In the genomic region with DNA sequence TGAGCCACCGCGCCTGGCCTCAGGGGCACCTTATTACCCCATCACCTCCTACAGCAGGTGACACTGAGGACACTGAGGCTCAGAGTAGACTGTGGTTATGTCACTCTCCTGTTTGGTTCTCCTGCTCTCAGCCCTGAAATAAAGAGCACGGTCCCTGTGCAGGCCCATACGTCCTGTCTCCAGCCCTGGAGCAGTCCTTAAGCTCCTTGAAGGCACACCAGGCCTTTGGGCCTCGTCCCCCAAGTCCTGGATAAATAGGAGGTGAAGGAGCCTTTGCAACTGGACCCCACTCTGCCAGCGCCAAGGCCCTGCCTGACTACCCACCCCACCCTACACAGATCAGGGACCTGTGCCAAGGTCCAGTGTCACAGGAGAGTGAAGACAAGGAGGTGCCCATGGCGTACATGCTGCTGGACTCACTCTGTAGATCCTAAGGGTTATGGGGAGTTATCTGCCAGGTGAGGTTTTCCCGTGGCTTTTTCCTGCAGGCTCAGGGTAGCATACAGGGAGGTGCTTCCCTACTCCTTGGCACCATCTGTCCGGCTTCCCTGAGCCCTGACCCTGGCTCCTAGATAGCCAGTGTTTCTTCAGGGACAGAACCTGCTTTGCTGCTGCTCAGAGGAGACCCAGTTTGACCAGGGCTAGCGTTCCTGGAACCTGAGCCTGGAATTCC, we compare ENCODE assay signal across 10 cellular contexts.
DNase-seq lines count a peak whose midpoint lies in the region; TF ChIP-seq lines count a peak whose summit lies in the region.
"Had no signal": no experiment of that assay in that cellular context is flagged by ENCODE, and none has a peak within 500 bp of the region (broad histone marks: within the 10 kb centered on the region; RNA-seq: fewer than 3 reads in every experiment).

No MANE protein-coding gene starts in this region.

- no peak overlapping the region for H3K9ac ChIP-seq in fibroblast of lung (ENCODE audit: insufficient read depth, low read length)
- no peak overlapping the region for H3K9ac ChIP-seq in MM.1S (ENCODE audit: low read length)

- H3K27ac ChIP-seq in C4-2B (peak overlapping the region; percentile 22), SJSA1 (peak overlapping the region; percentile 27), fibroblast of lung (ENCODE audit: insufficient read depth, low read length) (peak overlapping the region; percentile 98), prostate gland (peak overlapping the region; percentile 65 to 72), MM.1S (ENCODE audit: low read length) (no peak overlapping the region)
- H3K27ac ChIP-seq: foreskin keratinocyte had no signal

- H3K9me3 ChIP-seq in SJSA1 (replicated peaks) (no peaks in the 10 kb centered on the region), fibroblast of lung (ENCODE audit: control insufficient read depth, insufficient read depth, low read depth, low read length) (no peaks in the 10 kb centered on the region), prostate gland (no peaks in the 10 kb centered on the region), MM.1S (replicated peaks; ENCODE audit: insufficient read depth, low read length) (no peaks in the 10 kb centered on the region)

- 69% methylated on average over 9 of the region's 10 CpGs for WGBS in prostate gland

- H3K9me3 Mint-ChIP-seq in glutamatergic neuron (ENCODE audit: unreplicated experiment): peaks cover 7% of the 10 kb centered on the region

- no peak for TF ChIP-seq CTCF in C4-2B (conservative IDR thresholded peaks at IDR 0.05)
- TF ChIP-seq CTCF in fibroblast of lung (conservative IDR thresholded peaks at IDR 0.05 in 1 of 2, IDR thresholded peaks at IDR 0.05 in 1 of 2; ENCODE audit: low read depth in 1 of 2, low read length in 2 of 2): no peak
- TF ChIP-seq CTCF in prostate gland (IDR thresholded peaks at IDR 0.05): no peak
- TF ChIP-seq CTCF in MM.1S (IDR thresholded peaks at IDR 0.05; ENCODE audit: low read length): no peak
- no peak for TF ChIP-seq CTCF in glutamatergic neuron (IDR thresholded peaks at IDR 0.05; ENCODE audit: partially characterized antibody, unreplicated experiment)

- H3K27me3 Mint-ChIP-seq in glutamatergic neuron (ENCODE audit: unreplicated experiment): peaks cover 9% of the 10 kb centered on the region

- H3K27ac Mint-ChIP-seq in glutamatergic neuron (ENCODE audit: unreplicated experiment): no peak overlapping the region

- H3K79me2 ChIP-seq in fibroblast of lung (ENCODE audit: control insufficient read depth, insufficient read depth, low read length) (peaks cover 88% of the 10 kb centered on the region), MM.1S (ENCODE audit: low read length) (peaks cover 89% of the 10 kb centered on the region)

- H3K4me3 Mint-ChIP-seq in glutamatergic neuron (ENCODE audit: unreplicated experiment): no peak overlapping the region

- H4K20me1 ChIP-seq in fibroblast of lung (ENCODE audit: control insufficient read depth, extremely low read depth, insufficient read depth, low read length): no peaks in the 10 kb centered on the region
- no peaks in the 10 kb centered on the region; the same call in 1 of the 2 replicates for H4K20me1 ChIP-seq in MM.1S (ENCODE audit: insufficient read depth, low read length)

- H3K36me3 ChIP-seq in SJSA1: peaks cover 26% of the 10 kb centered on the region
- peaks cover 8% of the 10 kb centered on the region for H3K36me3 ChIP-seq in fibroblast of lung (ENCODE audit: control insufficient read depth, insufficient read depth, low read length)
- no peaks in the 10 kb centered on the region for H3K36me3 ChIP-seq in prostate gland
- H3K36me3 ChIP-seq in MM.1S (replicated peaks; ENCODE audit: insufficient read depth, low read length): no peaks in the 10 kb centered on the region

- intact Hi-C loops in prostate gland (cut with DNase I): no loop called here

- no peak for TF ChIP-seq POLR2A in prostate gland (IDR thresholded peaks at IDR 0.05)

- no peaks in the 10 kb centered on the region for H3K9me2 ChIP-seq in MM.1S (replicated peaks; ENCODE audit: insufficient read depth, low read length)

- H3F3A ChIP-seq in MM.1S (ENCODE audit: insufficient read depth, low read length): no peaks in the 10 kb centered on the region

- no peaks in the 10 kb centered on the region for H3K36me3 Mint-ChIP-seq in glutamatergic neuron (ENCODE audit: unreplicated experiment)

- H3K4me3 ChIP-seq in SJSA1: no peak overlapping the region
- H3K4me3 ChIP-seq in fibroblast of lung (replicated peaks in 1 of 4; ENCODE audit: control extremely low read depth in 1 of 4, insufficient read depth in 1 of 4, low read depth in 3 of 4, low read length in 4 of 4): no peak overlapping the region
- no peak overlapping the region for H3K4me3 ChIP-seq in prostate gland
- H3K4me3 ChIP-seq in MM.1S (ENCODE audit: low read length): no peak overlapping the region

- H3K4me2 ChIP-seq in fibroblast of lung (ENCODE audit: extremely low read depth, insufficient read depth, low read length): no peak overlapping the region
- no peak overlapping the region for H3K4me2 ChIP-seq in MM.1S (ENCODE audit: low read depth, low read length)

- no peak overlapping the region for H2AFZ ChIP-seq in fibroblast of lung (ENCODE audit: low read length)
- H2AFZ ChIP-seq in MM.1S (ENCODE audit: low read length): no peak overlapping the region

- DNase-seq in SJSA1 (ENCODE audit: low read depth in 1 of 2, low spot score in 2 of 2): no peak
- no peak for DNase-seq in fibroblast of lung (ENCODE audit: low read depth in 2 of 2)
- DNase-seq in prostate gland (ENCODE audit: low spot score): no peak
- no peak for DNase-seq in MM.1S
- DNase-seq in glutamatergic neuron: no peak
- no peak for DNase-seq in kidney tubule cell (ENCODE audit: low spot score)
- DNase-seq in NOMO-1 treated with DMSO at 0.1 percent for 48 hours (lab: John Stamatoyannopoulos, UW; ENCODE audit: unreplicated experiment): no peak
- DNase-seq: foreskin keratinocyte, NCI-H1105 had no signal

- H3K4me1 ChIP-seq in SJSA1 (replicated peaks): peaks cover 58% of the 10 kb centered on the region
- H3K4me1 ChIP-seq in fibroblast of lung (ENCODE audit: control insufficient read depth, extremely low read depth, insufficient read depth, low read length): peaks cover 44% of the 10 kb centered on the region
- H3K4me1 ChIP-seq in prostate gland (replicated peaks): peaks cover 30% of the 10 kb centered on the region
- no peaks in the 10 kb centered on the region for H3K4me1 ChIP-seq in MM.1S (ENCODE audit: low read length)

- peaks cover 49% of the 10 kb centered on the region for H3K4me1 Mint-ChIP-seq in glutamatergic neuron (ENCODE audit: low read depth, unreplicated experiment)

- H3K27me3 ChIP-seq in SJSA1 (replicated peaks) (no peaks in the 10 kb centered on the region), fibroblast of lung (ENCODE audit: control insufficient read depth, insufficient read depth, low read length) (no peaks in the 10 kb centered on the region), prostate gland (replicated peaks; ENCODE audit: insufficient read depth) (no peaks in the 10 kb centered on the region), MM.1S (replicated peaks; ENCODE audit: insufficient read depth, low read length) (no peaks in the 10 kb centered on the region)
- H3K27me3 ChIP-seq: foreskin keratinocyte had no signal
